Comparison of ENCODE assay signal across 17 cellular contexts in the genomic region with DNA sequence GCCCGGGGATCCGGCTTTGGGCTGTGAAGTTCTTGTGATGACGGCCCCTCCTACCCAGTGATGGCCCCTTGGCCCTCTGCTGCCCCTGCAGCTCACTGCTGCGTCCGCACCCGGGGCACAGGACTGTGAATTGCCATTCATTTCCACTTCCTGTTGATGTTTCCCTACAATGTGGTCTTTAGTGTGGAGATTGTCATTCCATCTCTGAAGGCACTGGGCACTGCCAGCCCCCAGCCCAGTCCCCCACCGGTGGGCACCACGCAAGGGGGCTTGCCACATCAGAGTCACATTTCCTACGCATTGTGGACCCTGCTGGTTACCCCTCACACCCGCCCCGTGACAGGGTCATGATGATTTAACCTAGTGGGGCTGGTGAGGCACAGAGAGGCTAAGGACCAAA. TPM values are rescaled to one million over a fixed set of nuclear protein-coding genes. Genes with fewer than 3 reads are reported as not detected.
DNase-seq lines count a peak whose midpoint lies in the region; ATAC-seq and TF ChIP-seq lines count a peak whose summit lies in the region.
"Had no signal": no experiment of that assay in that cellular context is flagged by ENCODE, and none has a peak within 500 bp of the region (broad histone marks: within the 10 kb centered on the region; RNA-seq: fewer than 3 reads in every experiment).

No MANE protein-coding gene starts in this region.

- H4K8ac ChIP-seq in H9 (replicated peaks; ENCODE audit: insufficient read length, low read depth, low read length) (no peak overlapping the region), trophoblast cell (ENCODE audit: low read depth, low read length) (no peak overlapping the region)

- H3K9ac ChIP-seq in H9 (ENCODE audit: extremely low read depth, insufficient read length, low read length) (no peak overlapping the region), endodermal cell (ENCODE audit: extremely low read depth, low read length, poor library complexity, severe bottlenecking) (no peak overlapping the region), trophoblast cell (ENCODE audit: low read length) (no peak overlapping the region)

- H2AFZ ChIP-seq in H9 (ENCODE audit: low read length) = no peak overlapping the region
- no peak overlapping the region for H2AFZ ChIP-seq in osteoblast (ENCODE audit: low read length)
- no peak overlapping the region for H2AFZ ChIP-seq in trophoblast cell (ENCODE audit: insufficient read depth, low read length, poor library complexity)

- no peak overlapping the region for H3K4ac ChIP-seq in H9 (ENCODE audit: low read depth, low read length)
- no peak overlapping the region for H3K4ac ChIP-seq in trophoblast cell (ENCODE audit: low read depth, low read length)

- H3K18ac ChIP-seq in H9 (ENCODE audit: insufficient read length, low read depth, low read length) = peak overlapping the region; percentile 33
- H3K18ac ChIP-seq in trophoblast cell (ENCODE audit: low read length) = no peak overlapping the region

- H3T11ph ChIP-seq in H9 (ENCODE audit: low read length) = no peak overlapping the region

- H2BK15ac ChIP-seq in H9 (ENCODE audit: low read depth, low read length) = no peak overlapping the region

- H3K23ac ChIP-seq in H9 (ENCODE audit: insufficient read length, low read depth, low read length) (no peak overlapping the region), trophoblast cell (ENCODE audit: low read length) (no peak overlapping the region)

- peaks cover 0 to 7% of the 10 kb centered on the region in 2 donors for H3K27me3 Mint-ChIP-seq in CD8-positive, alpha-beta memory T cell
- H3K27me3 Mint-ChIP-seq in H9 (ENCODE audit: low read depth) (peaks cover 2% of the 10 kb centered on the region; the same call in 1 of the 2 replicates), endodermal cell (ENCODE audit: insufficient read depth) (peaks cover 1% of the 10 kb centered on the region)

- CTCF ChIA-PET in CD8-positive, alpha-beta memory T cell (lab: Charles Lee) = interaction anchor here (1.2 kb wide), 1 partner anchor 76 kb away, joined by 4 read pairs; no protein-coding TSS in a partner anchor

- peaks cover 0 to 2% (median 0%) of the 10 kb centered on the region in 5 donors for H3K9me3 Mint-ChIP-seq in CD8-positive, alpha-beta memory T cell
- no peaks in the 10 kb centered on the region; a peak in 1 of 5 replicates for H3K9me3 Mint-ChIP-seq in H9
- no peaks in the 10 kb centered on the region for H3K9me3 Mint-ChIP-seq in endodermal cell
- H3K9me3 Mint-ChIP-seq: activated CD4-positive, alpha-beta memory T cell treated with anti-CD3 and anti-CD28 coated beads, Interleukin-2, amount 10 ng/mL, durations not matched to agents 7 days and 5 days had no signal

- TF ChIP-seq CTCF in H9 (conservative IDR thresholded peaks at IDR 0.05) (peak; percentile 63), endodermal cell (conservative IDR thresholded peaks at IDR 0.05) (peak; percentile 71), osteoblast (IDR thresholded peaks at IDR 0.05; ENCODE audit: extremely low read depth, low read depth, low read length) (no peak)

- H3K4me3 Mint-ChIP-seq in CD8-positive, alpha-beta memory T cell = no peak overlapping the region
- H3K4me3 Mint-ChIP-seq in H9 (no peak overlapping the region), endodermal cell (no peak overlapping the region)
- H3K4me3 Mint-ChIP-seq: activated CD4-positive, alpha-beta memory T cell treated with anti-CD3 and anti-CD28 coated beads, Interleukin-2, amount 10 ng/mL, durations not matched to agents 7 days and 5 days had no signal

- POLR2A ChIA-PET in CD8-positive, alpha-beta memory T cell (lab: Charles Lee) = interaction anchor here (1.1 kb wide), 1 partner anchor 10 kb away, joined by 3 read pairs; no protein-coding TSS in a partner anchor

- H3K4me1 Mint-ChIP-seq in CD8-positive, alpha-beta memory T cell = peaks cover 24 to 36% (median 31%) of the 10 kb centered on the region in 3 donors
- peaks cover 13 to 19% of the 10 kb centered on the region in 2 experiments for H3K4me1 Mint-ChIP-seq in H9
- peaks cover 13% of the 10 kb centered on the region for H3K4me1 Mint-ChIP-seq in endodermal cell

- no peak overlapping the region for H3K27ac ChIP-seq in CD8-positive, alpha-beta memory T cell (ENCODE audit: low read depth, low read length)
- H3K27ac ChIP-seq in H9 (ENCODE audit: insufficient read length, low read depth, low read length) (no peak overlapping the region), endodermal cell (ENCODE audit: low read depth, low read length) (no peak overlapping the region), osteoblast (ENCODE audit: low read depth, low read length) (no peak overlapping the region), trophoblast cell (ENCODE audit: low read depth, low read length) (no peak overlapping the region)
- H3K27ac ChIP-seq: ovary had no signal

- H3K27ac Mint-ChIP-seq in CD8-positive, alpha-beta memory T cell = peak overlapping the region in 6 of 8 donors; percentile 32 to 88 (median 58)
- H3K27ac Mint-ChIP-seq in H9 (no peak overlapping the region), endodermal cell (no peak overlapping the region)

- no peaks in the 10 kb centered on the region for H3K23me2 ChIP-seq in H9 (ENCODE audit: insufficient read length, low read depth, low read length, poor library complexity, severe bottlenecking)

- H3K56ac ChIP-seq in H9 (ENCODE audit: insufficient read length, low read depth, low read length) = no peak overlapping the region

- no peaks in the 10 kb centered on the region for H3K79me2 ChIP-seq in H9 (ENCODE audit: insufficient read depth, low read length)
- H3K79me2 ChIP-seq in osteoblast (ENCODE audit: insufficient read depth, low read length) = no peaks in the 10 kb centered on the region
- no peaks in the 10 kb centered on the region for H3K79me2 ChIP-seq in trophoblast cell (ENCODE audit: control insufficient read depth, insufficient read depth, low read length, poor library complexity)

- H2BK12ac ChIP-seq in H9 (ENCODE audit: insufficient read length, low read depth, low read length) (no peak overlapping the region), trophoblast cell (ENCODE audit: low read length) (no peak overlapping the region)

- no peaks in the 10 kb centered on the region for H3K27me3 ChIP-seq in CD8-positive, alpha-beta memory T cell (ENCODE audit: insufficient read depth, low read length, poor library complexity, severe bottlenecking)
- H3K27me3 ChIP-seq in H9 (ENCODE audit: insufficient read depth, low read length) (no peaks in the 10 kb centered on the region), endodermal cell (ENCODE audit: control insufficient read depth, insufficient read depth, low read length, poor library complexity, severe bottlenecking) (no peaks in the 10 kb centered on the region), osteoblast (ENCODE audit: insufficient read depth, low read length) (peaks cover 8% of the 10 kb centered on the region), trophoblast cell (ENCODE audit: insufficient read depth, low read length) (no peaks in the 10 kb centered on the region)
- H3K27me3 ChIP-seq: ovary had no signal

- H2BK120ac ChIP-seq in H9 (ENCODE audit: low read depth, low read length, poor library complexity, severe bottlenecking) (no peak overlapping the region), trophoblast cell (ENCODE audit: insufficient read depth, low read length, poor library complexity) (no peak overlapping the region)

- no peaks in the 10 kb centered on the region for H3K79me1 ChIP-seq in H9 (ENCODE audit: insufficient read depth, low read depth, low read length, poor library complexity, severe bottlenecking)
- no peaks in the 10 kb centered on the region for H3K79me1 ChIP-seq in trophoblast cell (ENCODE audit: low read length)

- no peak overlapping the region for H4K12ac ChIP-seq in trophoblast cell (ENCODE audit: low read depth, low read length)

- H3K4me3 ChIP-seq in CD8-positive, alpha-beta memory T cell (ENCODE audit: low read length) = no peak overlapping the region
- H3K4me3 ChIP-seq in endodermal cell (ENCODE audit: low read length) = no peak overlapping the region
- no peak overlapping the region for H3K4me3 ChIP-seq in osteoblast (ENCODE audit: insufficient read depth, low read length)
- no peak overlapping the region for H3K4me3 ChIP-seq in trophoblast cell (ENCODE audit: low read depth, low read length)
- H3K4me3 ChIP-seq: ovary had no signal

- no peak for ATAC-seq in HG02884 (IDR thresholded peaks at IDR 0.05; ENCODE audit: unreplicated experiment)

- peaks cover 0 to 15% (median 0%) of the 10 kb centered on the region in 3 donors for H3K36me3 Mint-ChIP-seq in CD8-positive, alpha-beta memory T cell
- H3K36me3 Mint-ChIP-seq in H9 (ENCODE audit: insufficient read depth in 1 of 3, low read depth in 3 of 3) (no peaks in the 10 kb centered on the region), endodermal cell (ENCODE audit: low read depth) (no peaks in the 10 kb centered on the region)

- H3K9me3 ChIP-seq in CD8-positive, alpha-beta memory T cell (ENCODE audit: low read length) = no peaks in the 10 kb centered on the region
- H3K9me3 ChIP-seq in H9 (ENCODE audit: control insufficient read depth, low read depth, low read length) (no peaks in the 10 kb centered on the region), endodermal cell (ENCODE audit: control insufficient read depth, low read length) (no peaks in the 10 kb centered on the region), osteoblast (ENCODE audit: low read depth, low read length) (no peaks in the 10 kb centered on the region), trophoblast cell (ENCODE audit: insufficient read depth, low read depth, low read length) (no peaks in the 10 kb centered on the region)
- H3K9me3 ChIP-seq: ovary had no signal

- WGBS in H9 (ENCODE audit: extremely low coverage, insufficient read length, low lambda C conversion rate) = no CpG with 5 or more reads among the region's 11 CpGs
- WGBS in endodermal cell (ENCODE audit: insufficient coverage in 1 of 2, insufficient read length in 1 of 2), 2 experiments = 87% methylated on average over 11 of the region's 11 CpGs; no CpG with 5 or more reads in 1 of the 2 experiments
- WGBS in trophoblast cell (ENCODE audit: extremely low coverage, insufficient coverage, insufficient read length) = no CpG with 5 or more reads among the region's 11 CpGs

- no peak overlapping the region for H2AK5ac ChIP-seq in H9 (ENCODE audit: insufficient read length, low read length)
- no peak overlapping the region for H2AK5ac ChIP-seq in trophoblast cell (ENCODE audit: low read length)

- H4K91ac ChIP-seq in H9 (ENCODE audit: insufficient read length, low read depth, low read length) (no peak overlapping the region), trophoblast cell (ENCODE audit: low read depth, low read length) (no peak overlapping the region)

- peaks cover 26% of the 10 kb centered on the region for H3K4me1 ChIP-seq in CD8-positive, alpha-beta memory T cell (ENCODE audit: insufficient read depth, low read length)
- H3K4me1 ChIP-seq in H9 (ENCODE audit: insufficient read depth, low read length) (no peaks in the 10 kb centered on the region; the same call in 1 of the 2 replicates), endodermal cell (ENCODE audit: control insufficient read depth, insufficient read depth, low read length) (peaks cover 4% of the 10 kb centered on the region), osteoblast (ENCODE audit: insufficient read depth, low read length) (peaks cover 10% of the 10 kb centered on the region), trophoblast cell (ENCODE audit: control insufficient read depth in 1 of 2, insufficient read depth in 2 of 2, low read length in 2 of 2) (no peaks in the 10 kb centered on the region)

- DNase-seq in CD8-positive, alpha-beta memory T cell = no peak
- DNase-seq in H9 (peak; percentile 67), endodermal cell (peak; percentile 82), osteoblast (ENCODE audit: insufficient read length, low spot score, missing footprints) (peak; percentile 32), trophoblast cell (no peak)
- no peak for DNase-seq in NK-92 treated with Interleukin-12 subunit alpha and Interleukin-12 subunit beta, amount 100 ng/mL, for 24 hours (lab: John Stamatoyannopoulos, UW)
- DNase-seq: activated CD4-positive, alpha-beta memory T cell treated with anti-CD3 and anti-CD28 coated beads, Interleukin-2, amount 10 ng/mL, durations not matched to agents 7 days and 5 days; AML-193; amniotic stem cell; KBM-7; NCI-H1092 treated with DMSO at 0.1 percent for 48 hours; ovary; RPMI8226 had no signal

- H3K36me3 ChIP-seq in CD8-positive, alpha-beta memory T cell (ENCODE audit: insufficient read depth, low read length) = no peaks in the 10 kb centered on the region
- H3K36me3 ChIP-seq in endodermal cell (ENCODE audit: control insufficient read depth, insufficient read depth, low read length) = no peaks in the 10 kb centered on the region
- H3K36me3 ChIP-seq in osteoblast (ENCODE audit: insufficient read depth, low read length) = no peaks in the 10 kb centered on the region
- no peaks in the 10 kb centered on the region for H3K36me3 ChIP-seq in trophoblast cell (ENCODE audit: control insufficient read depth in 1 of 2, insufficient read depth in 2 of 2, low read length in 2 of 2)
- H3K36me3 ChIP-seq: ovary had no signal

- no peak overlapping the region for H2BK20ac ChIP-seq in H9 (ENCODE audit: low read depth, low read length, poor library complexity, severe bottlenecking)

- no peak overlapping the region for H3K4me2 ChIP-seq in H9 (ENCODE audit: insufficient read depth, insufficient read length, low read length)
- H3K4me2 ChIP-seq in osteoblast (ENCODE audit: insufficient read depth, low read length) = no peak overlapping the region
- H3K4me2 ChIP-seq in trophoblast cell (ENCODE audit: low read length) = no peak overlapping the region

- H3K14ac ChIP-seq in H9 (ENCODE audit: insufficient read depth, low read length) (no peak overlapping the region), trophoblast cell (ENCODE audit: low read length) (no peak overlapping the region)

- H2BK5ac ChIP-seq in H9 (ENCODE audit: insufficient read length, low read length) (no peak overlapping the region), trophoblast cell (ENCODE audit: low read depth, low read length, poor library complexity) (no peak overlapping the region)

- no peaks in the 10 kb centered on the region for H4K20me1 ChIP-seq in H9 (ENCODE audit: control insufficient read depth, insufficient read depth, insufficient read length)
- H4K20me1 ChIP-seq in osteoblast (ENCODE audit: insufficient read depth, low read length) = no peaks in the 10 kb centered on the region

- no peak overlapping the region for H4K5ac ChIP-seq in H9 (ENCODE audit: insufficient read length, low read depth, low read length)

RNA-seq across cellular contexts. Expression of gene MX2, which starts 2.5 kb away (rescaled TPM):
- total RNA-seq in CD8-positive, alpha-beta memory T cell = 10 to 100 TPM; 13.2 to 17.1 TPM
- 37.2 TPM for polyA plus RNA-seq in CD8-positive, alpha-beta memory T cell
- total RNA-seq in H9 (2021) (1.8 and 1.9 TPM in 2 replicates), endodermal cell (10 to 100 TPM in 1 of 2 donors, 1 to 10 TPM in 1; 1.6 to 11.4 TPM), osteoblast (12.4 and 14.5 TPM in 2 replicates)
- 0.50 TPM for polyA plus RNA-seq in endodermal cell (2013, experiment 1 of 2)
- 0.33 TPM for polyA plus RNA-seq in endodermal cell (2013, experiment 2 of 2)
- polyA plus RNA-seq in trophoblast cell (2013) = 0.37 and 0.46 TPM in 2 replicates

RNA-seq across cellular contexts. Expression of gene FAM3B, which starts 42.7 kb away (rescaled TPM):
- not detected for total RNA-seq in CD8-positive, alpha-beta memory T cell
- not detected for polyA plus RNA-seq in CD8-positive, alpha-beta memory T cell
- total RNA-seq in H9 (2021) (4.0 and 5.0 TPM in 2 replicates), endodermal cell (1 to 10 TPM; 2.1 to 3.1 TPM), osteoblast (not detected in 2 replicates)
- 0.32 TPM for polyA plus RNA-seq in endodermal cell (2013, experiment 1 of 2)
- 0.46 TPM for polyA plus RNA-seq in endodermal cell (2013, experiment 2 of 2)
- 0.12 and 0.28 TPM in 2 replicates for polyA plus RNA-seq in trophoblast cell (2013)
- total RNA-seq: activated CD4-positive, alpha-beta memory T cell treated with anti-CD3 and anti-CD28 coated beads, Interleukin-2, amount 10 ng/mL, durations not matched to agents 7 days and 5 days; cerebellum; H4; temporal lobe had no signal

Comparison
In these comparisons a context has a peak if more than half of its experiments do, and no peak if none do; other contexts are left out.
1. DNase-seq: peak in H9 (single experiment), endodermal cell (single experiment) and osteoblast (single experiment); none in CD8-positive, alpha-beta memory T cell (0 of 5), NK-92 treated with Interleukin-12 subunit alpha and Interleukin-12 subunit beta, amount 100 ng/mL, for 24 hours (single experiment) and trophoblast cell (0 of 2).
2. H3K27ac Mint-ChIP-seq: peak in CD8-positive, alpha-beta memory T cell (6 of 8); none in H9 (0 of 3) and endodermal cell (single experiment).